Comparison of ENCODE assay signal across 8 cellular contexts in the genomic region with DNA sequence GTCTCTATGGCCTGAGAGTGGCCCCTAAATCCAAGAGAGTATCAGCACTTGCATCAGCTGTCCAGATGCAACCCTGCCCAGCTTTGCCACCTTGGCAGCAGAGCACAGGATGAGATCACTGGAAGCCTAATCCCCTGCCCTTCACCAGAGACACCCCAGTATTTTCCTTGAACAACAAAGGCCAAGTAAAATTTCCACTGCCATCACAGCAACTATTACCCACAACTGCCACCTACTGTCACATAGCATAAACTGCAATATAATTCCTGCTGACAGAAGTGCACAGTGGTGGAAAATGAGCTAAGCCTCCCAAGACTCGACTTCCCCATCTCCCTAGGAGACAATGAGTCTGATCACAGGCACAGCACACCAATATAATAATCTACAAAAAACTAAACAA.
DNase-seq lines count a peak whose midpoint lies in the region; ATAC-seq and TF ChIP-seq lines count a peak whose summit lies in the region.

No MANE protein-coding gene starts in this region.

- in situ Hi-C loops in T47D (cut with HindIII; ENCODE audit: low pct_unique_long_range_greater_than_20kb, low sequenced_read_pairs), result no loop called here

- peak; percentile 56 for ATAC-seq in GM19467 (IDR thresholded peaks at IDR 0.05; ENCODE audit: unreplicated experiment)
- ATAC-seq in GM18498 (IDR thresholded peaks at IDR 0.05; ENCODE audit: unreplicated experiment), result no peak

- TF ChIP-seq CTCF in AG09309 (IDR thresholded peaks at IDR 0.05; ENCODE audit: control insufficient read depth, insufficient read depth, low read depth, low read length, missing control alignments), result peak; percentile 10

- DNase-seq in AG09309 (ENCODE audit: low read depth), result no peak
- DNase-seq in HS-5 (ENCODE audit: low read depth), result peak; percentile 5
- peak; percentile 16 to 66 for DNase-seq in T47D (ENCODE audit: low read depth in 1 of 2, low spot score in 1 of 2)
- DNase-seq in GOT3 (lab: John Stamatoyannopoulos, UW), result no peak
- DNase-seq in activated CD4-positive, alpha-beta T cell treated with anti-CD3 and anti-CD28 coated beads, Interleukin-2, amount 50 U/mL, for 4 hours, result no peak
- no peak for DNase-seq in NCI-H146 (lab: John Stamatoyannopoulos, UW)

- no peak overlapping the region for H3K4me3 ChIP-seq in AG09309 (ENCODE audit: control insufficient read depth, low read depth, low read length)

Comparison
In these comparisons a context has a peak if more than half of its experiments do, and no peak if none do; other contexts are left out.
1. DNase-seq: peak in HS-5 (single experiment) and T47D (2 of 2); none in AG09309 (single experiment), GOT3 (single experiment), activated CD4-positive, alpha-beta T cell treated with anti-CD3 and anti-CD28 coated beads, Interleukin-2, amount 50 U/mL, for 4 hours (0 of 2) and NCI-H146 (single experiment).